1 cellular context compared by ENCODE assay signal in genomic region chr14:57189070-57189469, GRCh38.
TF ChIP-seq lines count a peak whose summit lies in the region.

No MANE protein-coding gene starts in this region.

TF ChIP-seq in HCT116, 20 proteins besides CTCF, POLR2A, EP300 and RAD21 (continued from another document):
- no peak for TF ChIP-seq SP1 (IDR thresholded peaks at IDR 0.05; ENCODE audit: low read depth)
- TF ChIP-seq FOSL1 (IDR thresholded peaks at IDR 0.05; ENCODE audit: low read depth): no peak
